In genomic region chr2:25991965-25992364, GRCh38 we compare ENCODE assay signal across 12 cellular contexts. TPM values are rescaled to one million over a fixed set of nuclear protein-coding genes. Genes with fewer than 3 reads are reported as not detected.
A peak's percentile ranks its signal among the peaks of the same experiment; 100 is the strongest.
DNase-seq lines count a peak whose midpoint lies in the region; ATAC-seq and TF ChIP-seq lines count a peak whose summit lies in the region.
"Had no signal": no experiment of that assay in that cellular context is flagged by ENCODE, and none has a peak within 500 bp of the region (broad histone marks: within the 10 kb centered on the region; RNA-seq: fewer than 3 reads in every experiment).

No MANE protein-coding gene starts in this region.

- H3K27ac ChIP-seq in CD4-positive, alpha-beta memory T cell (ENCODE audit: low read depth, low read length) = no peak overlapping the region
- no peak overlapping the region for H3K27ac ChIP-seq in osteoblast (ENCODE audit: low read depth, low read length)
- H3K27ac ChIP-seq: colonic mucosa had no signal

- CTCF ChIA-PET in CD4-positive, alpha-beta memory T cell (lab: Charles Lee; ENCODE audit: partially characterized antibody) = interaction anchor here (0.5 to 4.1 kb wide), 29 partner anchors 9 to 586 kb away, joined by 3 to 70 read pairs (median 3); partner anchors contain the start of genes KIF3C and RAB10

- intact Hi-C loops in CD4-positive, alpha-beta memory T cell (cut with micrococcal nuclease) = loop anchor here (1.0 to 5.0 kb wide), 7 partner anchors 41 to 585 kb away; no protein-coding TSS in a partner anchor

- H3K4me1 ChIP-seq in CD4-positive, alpha-beta memory T cell (ENCODE audit: insufficient read depth, low read length) = peaks cover 9% of the 10 kb centered on the region
- H3K4me1 ChIP-seq in Loucy (ENCODE audit: insufficient read depth, low read length, poor library complexity, severe bottlenecking) = no peaks in the 10 kb centered on the region
- peaks cover 11% of the 10 kb centered on the region for H3K4me1 ChIP-seq in osteoblast (ENCODE audit: insufficient read depth, low read length)
- H3K4me1 ChIP-seq: colonic mucosa, HAP-1 had no signal

- no peak overlapping the region for H3K9ac ChIP-seq in Loucy (ENCODE audit: low read depth, low read length, poor library complexity, severe bottlenecking)

- no peaks in the 10 kb centered on the region for H3K9me2 ChIP-seq in Loucy (replicated peaks; ENCODE audit: low read depth, low read length)

- no peak for TF ChIP-seq CTCF in Loucy (conservative IDR thresholded peaks at IDR 0.05; ENCODE audit: low read length)
- no peak for TF ChIP-seq CTCF in osteoblast (IDR thresholded peaks at IDR 0.05; ENCODE audit: extremely low read depth, low read depth, low read length)

- H3K4me2 ChIP-seq in Loucy (ENCODE audit: low read depth, low read length, poor library complexity, severe bottlenecking) (peak overlapping the region; percentile 46), osteoblast (ENCODE audit: insufficient read depth, low read length) (peak overlapping the region; percentile 68)

- H3F3A ChIP-seq in Loucy (ENCODE audit: low read depth) = no peaks in the 10 kb centered on the region

- H3K79me2 ChIP-seq in Loucy (ENCODE audit: insufficient read depth, low read length) (no peaks in the 10 kb centered on the region), osteoblast (ENCODE audit: insufficient read depth, low read length) (no peaks in the 10 kb centered on the region)

- no peak overlapping the region for H3K4me3 ChIP-seq in CD4-positive, alpha-beta memory T cell (ENCODE audit: low read length in 2 of 2)
- H3K4me3 ChIP-seq in Loucy (ENCODE audit: low read length, poor library complexity, severe bottlenecking) (no peak overlapping the region), osteoblast (ENCODE audit: insufficient read depth, low read length) (no peak overlapping the region)
- H3K4me3 ChIP-seq: colonic mucosa had no signal

- no peaks in the 10 kb centered on the region for H3K36me3 Mint-ChIP-seq in CD4-positive, alpha-beta memory T cell
- peaks cover 2% of the 10 kb centered on the region for H3K36me3 Mint-ChIP-seq in effector memory CD8-positive, alpha-beta T cell (ENCODE audit: insufficient read depth)
- H3K36me3 Mint-ChIP-seq in activated naive CD8-positive, alpha-beta T cell treated with anti-CD3 and anti-CD28 coated beads for 36 hours = no peaks in the 10 kb centered on the region
- H3K36me3 Mint-ChIP-seq: WTC11 had no signal

- peak overlapping the region in 4 of 7 donors; percentile 11 to 78 (median 47) for H3K27ac Mint-ChIP-seq in CD4-positive, alpha-beta memory T cell
- peak overlapping the region in 1 of 2 donors; percentile 86 for H3K27ac Mint-ChIP-seq in effector memory CD8-positive, alpha-beta T cell
- no peak overlapping the region for H3K27ac Mint-ChIP-seq in activated naive CD8-positive, alpha-beta T cell treated with anti-CD3 and anti-CD28 coated beads for 36 hours
- H3K27ac Mint-ChIP-seq: activated naive CD8-positive, alpha-beta T cell treated with anti-CD3 and anti-CD28 coated beads, Interleukin-2, amount 50 U/mL, for 24 hours; stimulated activated naive CD8-positive, alpha-beta T cell treated with anti-CD3 and anti-CD28 coated beads, Interleukin-15, Interleukin-2, amounts not matched to agents 100 ng/mL and 50 ng/mL, for 24 hours; WTC11 had no signal

- peak; percentile 11 for ATAC-seq in effector memory CD8-positive, alpha-beta T cell (replicated peaks)

- H3K36me3 ChIP-seq in CD4-positive, alpha-beta memory T cell (ENCODE audit: insufficient read depth, low read length) = no peaks in the 10 kb centered on the region
- no peaks in the 10 kb centered on the region for H3K36me3 ChIP-seq in Loucy (ENCODE audit: insufficient read depth, low read length)
- H3K36me3 ChIP-seq in osteoblast (ENCODE audit: insufficient read depth, low read length) = no peaks in the 10 kb centered on the region
- H3K36me3 ChIP-seq: colonic mucosa, HAP-1 had no signal

- H2AFZ ChIP-seq in Loucy (ENCODE audit: low read length) = no peak overlapping the region
- H2AFZ ChIP-seq in osteoblast (ENCODE audit: low read length) = no peak overlapping the region

- H4K20me1 ChIP-seq in Loucy (ENCODE audit: insufficient read depth, low read length, poor library complexity, severe bottlenecking) (no peaks in the 10 kb centered on the region), osteoblast (ENCODE audit: insufficient read depth, low read length) (no peaks in the 10 kb centered on the region)

- H3K4me3 Mint-ChIP-seq in CD4-positive, alpha-beta memory T cell = peak overlapping the region in 4 of 8 donors; percentile 27 to 86 (median 68)
- peak overlapping the region in 1 of 2 donors; percentile 77 for H3K4me3 Mint-ChIP-seq in effector memory CD8-positive, alpha-beta T cell
- H3K4me3 Mint-ChIP-seq in activated naive CD8-positive, alpha-beta T cell treated with anti-CD3 and anti-CD28 coated beads for 36 hours = no peak overlapping the region
- H3K4me3 Mint-ChIP-seq: WTC11 had no signal

- H3K27me3 ChIP-seq in CD4-positive, alpha-beta memory T cell (ENCODE audit: insufficient read depth, low read length) = no peaks in the 10 kb centered on the region
- H3K27me3 ChIP-seq in Loucy (ENCODE audit: insufficient read depth, low read length, poor library complexity, severe bottlenecking) = no peaks in the 10 kb centered on the region
- no peaks in the 10 kb centered on the region for H3K27me3 ChIP-seq in osteoblast (ENCODE audit: insufficient read depth, low read length)
- H3K27me3 ChIP-seq: colonic mucosa had no signal

- no peak for DNase-seq in CD4-positive, alpha-beta memory T cell
- DNase-seq in effector memory CD8-positive, alpha-beta T cell = no peak
- peak; percentile 19 for DNase-seq in osteoblast (ENCODE audit: insufficient read length, low spot score, missing footprints)
- DNase-seq in activated naive CD8-positive, alpha-beta T cell treated with anti-CD3 and anti-CD28 coated beads for 36 hours = no peak
- no peak for DNase-seq in COLO668 (lab: John Stamatoyannopoulos, UW; ENCODE audit: unreplicated experiment)
- no peak for DNase-seq in KG1 (lab: John Stamatoyannopoulos, UW)

- peaks cover 6 to 14% (median 10%) of the 10 kb centered on the region in 4 donors for H3K4me1 Mint-ChIP-seq in CD4-positive, alpha-beta memory T cell
- peaks cover 2 to 9% of the 10 kb centered on the region in 2 donors for H3K4me1 Mint-ChIP-seq in effector memory CD8-positive, alpha-beta T cell (ENCODE audit: low read depth in 2 of 2)
- H3K4me1 Mint-ChIP-seq in activated naive CD8-positive, alpha-beta T cell treated with anti-CD3 and anti-CD28 coated beads for 36 hours = peaks cover 10% of the 10 kb centered on the region
- H3K4me1 Mint-ChIP-seq: WTC11 had no signal

- no peaks in the 10 kb centered on the region for H3K9me3 ChIP-seq in CD4-positive, alpha-beta memory T cell (ENCODE audit: control insufficient read depth in 1 of 2, low read length in 2 of 2)
- H3K9me3 ChIP-seq in Loucy (ENCODE audit: insufficient read depth, low read depth, low read length) = no peaks in the 10 kb centered on the region
- H3K9me3 ChIP-seq in osteoblast (ENCODE audit: low read depth, low read length) = peaks cover 6% of the 10 kb centered on the region
- H3K9me3 ChIP-seq: colonic mucosa, HAP-1 had no signal

- no peaks in the 10 kb centered on the region for H3K27me3 Mint-ChIP-seq in CD4-positive, alpha-beta memory T cell
- H3K27me3 Mint-ChIP-seq in effector memory CD8-positive, alpha-beta T cell = no peaks in the 10 kb centered on the region
- no peaks in the 10 kb centered on the region for H3K27me3 Mint-ChIP-seq in activated naive CD8-positive, alpha-beta T cell treated with anti-CD3 and anti-CD28 coated beads for 36 hours
- H3K27me3 Mint-ChIP-seq: activated naive CD8-positive, alpha-beta T cell treated with anti-CD3 and anti-CD28 coated beads, Interleukin-2, amount 50 U/mL, for 24 hours; stimulated activated naive CD8-positive, alpha-beta T cell treated with anti-CD3 and anti-CD28 coated beads, Interleukin-15, Interleukin-2, amounts not matched to agents 100 ng/mL and 50 ng/mL, for 24 hours had no signal

- POLR2A ChIA-PET in CD4-positive, alpha-beta memory T cell (lab: Charles Lee; ENCODE audit: partially characterized antibody) = interaction anchor here (0.8 to 1.0 kb wide), 5 partner anchors 10 to 252 kb away, joined by 3 to 6 read pairs (median 5); partner anchors contain the start of genes KIF3C and RAB10

- no peaks in the 10 kb centered on the region for H3K9me3 Mint-ChIP-seq in CD4-positive, alpha-beta memory T cell
- H3K9me3 Mint-ChIP-seq in effector memory CD8-positive, alpha-beta T cell = no peaks in the 10 kb centered on the region
- no peaks in the 10 kb centered on the region for H3K9me3 Mint-ChIP-seq in activated naive CD8-positive, alpha-beta T cell treated with anti-CD3 and anti-CD28 coated beads for 36 hours
- H3K9me3 Mint-ChIP-seq: activated naive CD8-positive, alpha-beta T cell treated with anti-CD3 and anti-CD28 coated beads, Interleukin-2, amount 50 U/mL, for 24 hours; stimulated activated naive CD8-positive, alpha-beta T cell treated with anti-CD3 and anti-CD28 coated beads, Interleukin-15, Interleukin-2, amounts not matched to agents 100 ng/mL and 50 ng/mL, for 24 hours; WTC11 had no signal

RNA-seq across cellular contexts. Expression of gene KIF3C, which starts 9.7 kb away (rescaled TPM):
- 1 to 10 TPM; 4.1 to 5.1 TPM for total RNA-seq in CD4-positive, alpha-beta memory T cell
- polyA plus RNA-seq in CD4-positive, alpha-beta memory T cell = 1 to 10 TPM in 1 of 2 donors, under 1 TPM in 1; 0.46 to 2.8 TPM
- 14.4 and 17.0 TPM in 2 replicates for total RNA-seq in osteoblast
- total RNA-seq in activated naive CD8-positive, alpha-beta T cell treated with anti-CD3 and anti-CD28 coated beads for 36 hours = 1 to 10 TPM; 3.7 to 4.1 TPM

RNA-seq across cellular contexts. Expression of gene RAB10, which starts 41.9 kb away (rescaled TPM):
- total RNA-seq in CD4-positive, alpha-beta memory T cell = 10 to 100 TPM; 67.8 to 77.2 TPM
- polyA plus RNA-seq in CD4-positive, alpha-beta memory T cell = 100 to 1,000 TPM; 106 to 108 TPM
- 128 and 151 TPM in 2 replicates for total RNA-seq in osteoblast
- total RNA-seq in activated naive CD8-positive, alpha-beta T cell treated with anti-CD3 and anti-CD28 coated beads for 36 hours = 100 to 1,000 TPM; 106 to 109 TPM
